17 cellular contexts compared by ENCODE assay signal in genomic region chr5:143496928-143497327, GRCh38.
"Had no signal": no experiment of that assay in that cellular context is flagged by ENCODE, and none has a peak within 500 bp of the region (broad histone marks: within the 10 kb centered on the region; RNA-seq: fewer than 3 reads in every experiment).

No MANE protein-coding gene starts in this region.

- H3K9me3 ChIP-seq: heart left ventricle, lower lobe of right lung, pancreas had no signal

- H3K4me2 ChIP-seq: smooth muscle cell had no signal

- ATAC-seq: lower lobe of right lung; natural killer cell treated with Interleukin-12 subunit alpha and Interleukin-12 subunit beta and Interleukin-15 and Interleukin-18, amount 100 ng/mL, for 72 hours had no signal

- H3K4me3 ChIP-seq: dorsolateral prefrontal cortex, heart left ventricle, lower lobe of right lung, pancreas, smooth muscle cell had no signal

- DNase-seq: cortex of kidney; dorsolateral prefrontal cortex; effector CD8-positive, alpha-beta T cell; foreskin melanocyte; heart left ventricle; hypothalamus; islet precursor cell; lower lobe of right lung; midbrain; occipital lobe; pancreas; right cardiac atrium; stimulated activated CD4-positive, alpha-beta T cell treated with anti-CD3 and anti-CD28 coated beads, Interleukin-2, amount 100 ng/mL, for 48 hours; stimulated activated naive CD4-positive, alpha-beta T cell treated with Interleukin-2 at 50 U/mL for 16 hours had no signal

- FAIRE-seq: pancreas, urothelium cell line had no signal

- H3K36me3 ChIP-seq: heart left ventricle, lower lobe of right lung, pancreas had no signal

- H3K27me3 ChIP-seq: dorsolateral prefrontal cortex, heart left ventricle, pancreas had no signal

- H3K27ac ChIP-seq: lower lobe of right lung, pancreas had no signal
